9 cellular contexts compared by ENCODE assay signal in genomic region chr22:16565585-16566420, GRCh38. TPM values are rescaled to one million over a fixed set of nuclear protein-coding genes. Genes with fewer than 3 reads are reported as not detected.
"Had no signal": no experiment of that assay in that cellular context is flagged by ENCODE, and none has a peak within 500 bp of the region (broad histone marks: within the 10 kb centered on the region; RNA-seq: fewer than 3 reads in every experiment).

No MANE protein-coding gene starts in this region.

RNA-seq across cellular contexts. Expression of gene CCT8L2, which starts 26.8 kb away (rescaled TPM):
- total RNA-seq: LHCN-M2, MCF 10A, NCI-H460, OCI-LY7, PC-9, Right ventricle myocardium superior, RPMI7951, SJSA1 had no signal
- polyA plus RNA-seq: SK-N-SH had no signal
